In the genomic region with DNA sequence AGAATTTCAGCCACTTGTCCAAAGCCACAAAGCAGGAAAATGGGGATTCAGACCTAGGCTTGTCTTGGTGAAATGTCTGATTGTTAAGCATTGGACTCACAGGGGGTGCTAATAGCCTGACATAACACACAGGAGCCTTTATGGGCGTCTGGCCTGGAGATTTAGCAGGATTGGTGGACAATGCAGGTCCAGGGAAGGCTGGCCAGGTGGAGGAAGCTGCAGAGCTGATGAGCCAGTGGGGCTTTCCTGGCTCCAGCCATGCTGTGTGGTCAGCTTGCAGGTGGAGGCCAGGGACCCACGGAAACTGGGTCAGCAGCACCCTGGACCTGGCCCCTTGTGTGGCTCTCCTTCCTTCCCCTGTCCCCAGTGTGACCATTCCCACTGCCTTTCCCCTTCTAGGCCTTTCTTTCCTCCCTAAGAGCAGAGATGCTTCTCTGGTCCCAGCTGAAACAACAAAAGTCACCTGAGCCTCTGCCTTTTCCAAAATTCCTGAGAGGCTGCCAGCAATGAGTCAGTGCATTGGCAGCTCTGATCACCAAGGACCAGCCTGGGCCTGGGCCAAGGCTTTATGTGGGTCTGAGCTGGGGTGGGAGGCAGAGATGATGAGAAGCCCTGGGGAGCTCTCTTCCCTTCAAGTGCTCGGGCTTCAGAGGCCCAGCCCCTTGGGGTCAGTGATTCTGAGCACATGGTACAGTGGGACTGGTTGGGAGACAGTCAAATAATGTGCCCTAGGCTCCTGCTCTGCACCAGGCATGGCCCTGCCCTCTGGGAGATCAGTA, we compare ENCODE assay signal across 9 cellular contexts.
DNase-seq lines count a peak whose midpoint lies in the region; ATAC-seq, FAIRE-seq and TF ChIP-seq lines count a peak whose summit lies in the region.
"Had no signal": no experiment of that assay in that cellular context is flagged by ENCODE, and none has a peak within 500 bp of the region (broad histone marks: within the 10 kb centered on the region; RNA-seq: fewer than 3 reads in every experiment).

No MANE protein-coding gene starts in this region.

- POLR2A ChIA-PET in HCT116 (lab: Charles Lee): no interaction called here

- H2AFZ ChIP-seq in HCT116 (ENCODE audit: low read depth, low read length, poor library complexity, severe bottlenecking): no peak overlapping the region

- no peaks in the 10 kb centered on the region for H3K27me3 ChIP-seq in HCT116 (ENCODE audit: insufficient read depth, low read length)
- H3K27me3 ChIP-seq in heart right ventricle: no peaks in the 10 kb centered on the region

- RAD21 ChIA-PET in HCT116 (lab: Charles Lee; ENCODE audit: low non-redundant PET in 1 of 2, low total read pairs in 2 of 2, uncharacterized antibody in 2 of 2, unreplicated experiment in 2 of 2): no interaction called here

- no peaks in the 10 kb centered on the region for H3K9me3 ChIP-seq in HCT116 (ENCODE audit: control insufficient read depth in 1 of 2, insufficient read depth in 1 of 2, low read depth in 1 of 2, low read length in 2 of 2)
- no peaks in the 10 kb centered on the region for H3K9me3 ChIP-seq in heart right ventricle

- no TSS peak for BruUV-seq in HCT116 (replicated peaks; lab: Mats Ljungman, UMichigan)

- H4K20me1 ChIP-seq in HCT116 (ENCODE audit: insufficient read depth): no peaks in the 10 kb centered on the region

- ATAC-seq in HCT116: peak; percentile 71
- ATAC-seq in heart right ventricle: peak; percentile 36 to 80 (median 67)
- no peak for ATAC-seq in HG03139 (IDR thresholded peaks at IDR 0.05; ENCODE audit: unreplicated experiment)

- 52 to 58% methylated on average over 3 of the region's 3 CpGs for WGBS in heart right ventricle, 2 donors

- no peaks in the 10 kb centered on the region for H3K79me2 ChIP-seq in HCT116 (ENCODE audit: insufficient read depth, low read length)

- intact Hi-C loops in HCT116 (cut with micrococcal nuclease) (loop anchor here (10.0 kb wide), 1 partner anchor 605 kb away; the partner anchor contains the start of gene CCDC83), heart right ventricle (cut with DNase I) (loop anchor here (5.0 to 10.0 kb wide), 11 partner anchors 57 to 457 kb away; partner anchors contain the start of genes ME3 (in 4 of the 10) and PRSS23 (in 3 of the 10))

- FAIRE-seq in D721Med (lab: Jason Lieb, UNC): no peak
- FAIRE-seq: endometrium had no signal

- H3K9ac ChIP-seq in HCT116 (ENCODE audit: low read length): no peak overlapping the region

- no peak for TF ChIP-seq CTCF in HCT116 (IDR thresholded peaks at IDR 0.05 in 2 of 3, conservative IDR thresholded peaks at IDR 0.05 in 1 of 3; ENCODE audit: borderline replicate concordance in 1 of 3, insufficient read depth in 1 of 3, low read depth in 2 of 3, low read length in 2 of 3)
- no peak for TF ChIP-seq CTCF in heart right ventricle (IDR thresholded peaks at IDR 0.05)
- no peak for TF ChIP-seq CTCF in D721Med (IDR thresholded peaks at IDR 0.05; ENCODE audit: insufficient read depth, missing control alignments)

- no peaks in the 10 kb centered on the region for H3K36me3 ChIP-seq in HCT116 (ENCODE audit: control insufficient read depth in 1 of 2, insufficient read depth in 2 of 2, low read length in 2 of 2)
- H3K36me3 ChIP-seq in heart right ventricle: peaks cover 0 to 23% (median 0%) of the 10 kb centered on the region in 9 donors

- peak overlapping the region; percentile 43; the same call in 1 of the 2 replicates for H3K4me2 ChIP-seq in HCT116 (ENCODE audit: low read length)

- TF ChIP-seq RAD21 in HCT116 (IDR thresholded peaks at IDR 0.05; ENCODE audit: low read depth): no peak

- peaks cover 14 to 15% of the 10 kb centered on the region in 2 experiments for H3K4me1 ChIP-seq in HCT116 (ENCODE audit: control insufficient read depth in 1 of 2, insufficient read depth in 2 of 2, low read length in 2 of 2)
- H3K4me1 ChIP-seq in heart right ventricle: peaks cover 13 to 59% (median 44%) of the 10 kb centered on the region in 9 donors

- CTCF ChIA-PET in HCT116 (lab: Charles Lee): no interaction called here

- no peaks in the 10 kb centered on the region for H3K9me2 ChIP-seq in HCT116 (ENCODE audit: insufficient read depth)

- DNase-seq in HCT116 (ENCODE audit: low read depth, low spot score) (peak; percentile 27), SW480 (ENCODE audit: low spot score) (peak; percentile 78), heart right ventricle (peak; percentile 52 to 55), NCI-H345 (lab: John Stamatoyannopoulos, UW) (no peak), D721Med (ENCODE audit: insufficient read length, low spot score) (no peak)
- no peak for DNase-seq in activated CD4-positive, CD25-positive, alpha-beta regulatory T cell (lab: John Stamatoyannopoulos, UW)

- no peak overlapping the region for H3K27ac ChIP-seq in HCT116 (ENCODE audit: low read depth, low read length)
- H3K27ac ChIP-seq in heart right ventricle: peak overlapping the region in 9 of 10 donors; percentile 2 to 70 (median 41)
- peak overlapping the region in 16 of 21 experiments; percentile 4 to 81 (median 46) for H3K27ac ChIP-seq in skin epidermis

- H3K4me3 ChIP-seq in HCT116 (replicated peaks in 1 of 2; ENCODE audit: low read depth in 1 of 2, low read length in 2 of 2): no peak overlapping the region
- H3K4me3 ChIP-seq in heart right ventricle: no peak overlapping the region
- no peak overlapping the region for H3K4me3 ChIP-seq in skin epidermis

- TF ChIP-seq POLR2A in HCT116 (IDR thresholded peaks at IDR 0.05; ENCODE audit: borderline replicate concordance, extremely low read depth, insufficient read depth, insufficient read length): no peak

TF ChIP-seq in HCT116, 20 proteins besides CTCF, POLR2A, EP300 and RAD21:
- no peak for TF ChIP-seq ZFX (IDR thresholded peaks at IDR 0.05)
- no peak for TF ChIP-seq MAX (IDR thresholded peaks at IDR 0.05)
- no peak for TF ChIP-seq REST (IDR thresholded peaks at IDR 0.05; ENCODE audit: low read depth)
- TF ChIP-seq SRF (IDR thresholded peaks at IDR 0.05; ENCODE audit: low read depth): no peak
- no peak for TF ChIP-seq SIN3A (IDR thresholded peaks at IDR 0.05; ENCODE audit: low read depth)
- TF ChIP-seq, protein P1, sequence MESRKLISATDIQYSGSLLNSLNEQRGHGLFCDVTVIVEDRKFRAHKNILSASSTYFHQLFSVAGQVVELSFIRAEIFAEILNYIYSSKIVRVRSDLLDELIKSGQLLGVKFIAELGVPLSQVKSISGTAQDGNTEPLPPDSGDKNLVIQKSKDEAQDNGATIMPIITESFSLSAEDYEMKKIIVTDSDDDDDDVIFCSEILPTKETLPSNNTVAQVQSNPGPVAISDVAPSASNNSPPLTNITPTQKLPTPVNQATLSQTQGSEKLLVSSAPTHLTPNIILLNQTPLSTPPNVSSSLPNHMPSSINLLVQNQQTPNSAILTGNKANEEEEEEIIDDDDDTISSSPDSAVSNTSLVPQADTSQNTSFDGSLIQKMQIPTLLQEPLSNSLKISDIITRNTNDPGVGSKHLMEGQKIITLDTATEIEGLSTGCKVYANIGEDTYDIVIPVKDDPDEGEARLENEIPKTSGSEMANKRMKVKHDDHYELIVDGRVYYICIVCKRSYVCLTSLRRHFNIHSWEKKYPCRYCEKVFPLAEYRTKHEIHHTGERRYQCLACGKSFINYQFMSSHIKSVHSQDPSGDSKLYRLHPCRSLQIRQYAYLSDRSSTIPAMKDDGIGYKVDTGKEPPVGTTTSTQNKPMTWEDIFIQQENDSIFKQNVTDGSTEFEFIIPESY (IDR thresholded peaks at IDR 0.05; ENCODE audit: extremely low read depth, insufficient replicate concordance, low read length): no peak
- TF ChIP-seq SP1 (IDR thresholded peaks at IDR 0.05; ENCODE audit: low read depth): no peak
- no peak for TF ChIP-seq YY1 (IDR thresholded peaks at IDR 0.05; ENCODE audit: extremely low read depth, insufficient replicate concordance, low read depth, low read length)
- no peak for TF ChIP-seq CBX3 (IDR thresholded peaks at IDR 0.05; ENCODE audit: low read depth)
- TF ChIP-seq JUND (IDR thresholded peaks at IDR 0.05): peak; percentile 64
- TF ChIP-seq FOSL1 (IDR thresholded peaks at IDR 0.05; ENCODE audit: low read depth): peak; percentile 56
- no peak for TF ChIP-seq ZNF274 (IDR thresholded peaks at IDR 0.05; ENCODE audit: low read depth, low read length)
- TF ChIP-seq POLR2AphosphoS5 (IDR thresholded peaks at IDR 0.05; ENCODE audit: low read depth, low read length): no peak
- no peak for TF ChIP-seq EGR1 (IDR thresholded peaks at IDR 0.05; ENCODE audit: low read depth)
- TF ChIP-seq TCF7L2 (IDR thresholded peaks at IDR 0.05; ENCODE audit: borderline replicate concordance, extremely low read depth, insufficient read depth, insufficient read length): no peak

Comparison
In these comparisons a context has a peak if more than half of its experiments do, and no peak if none do; other contexts are left out.
1. DNase-seq: peak in HCT116 (single experiment), SW480 (single experiment) and heart right ventricle (2 of 2); none in NCI-H345 (single experiment), activated CD4-positive, CD25-positive, alpha-beta regulatory T cell (0 of 4) and D721Med (single experiment).